Comparison of ENCODE assay signal across 35 cellular contexts in the genomic region with DNA sequence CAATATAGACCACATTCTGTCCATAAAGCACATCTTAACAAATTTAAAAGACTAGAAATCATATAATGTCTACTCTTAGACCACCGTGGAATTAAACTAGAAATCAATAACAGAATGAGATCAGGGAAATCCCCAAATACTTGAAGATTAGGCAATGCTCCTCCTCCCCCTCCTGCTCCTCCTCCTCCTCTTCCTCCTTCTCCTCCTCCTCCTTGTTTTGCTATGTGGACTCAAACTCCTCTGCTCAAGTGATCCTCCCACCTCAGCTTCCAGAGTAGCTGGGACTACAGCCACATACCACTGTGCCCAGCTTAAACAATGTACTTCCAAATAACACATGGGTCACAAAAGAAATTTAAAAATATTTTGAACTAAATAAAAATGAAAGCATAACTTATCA.
"Had no signal": no experiment of that assay in that cellular context is flagged by ENCODE, and none has a peak within 500 bp of the region (broad histone marks: within the 10 kb centered on the region; RNA-seq: fewer than 3 reads in every experiment).

No MANE protein-coding gene starts in this region.

- H3K36me3 ChIP-seq: MG63 had no signal

- H3K4me3 ChIP-seq: MG63 had no signal

- DNase-seq: Kasumi-1, MG63, MM.1S, MV-4-11, NCI-H1048, NCI-H1092, NCI-H1092 treated with DMSO at 0.1 percent for 48 hours, NCI-H1105, NCI-H1105 treated with DMSO at 0.1 percent for 48 hours, NCI-H1417, NCI-H1417 treated with DMSO at 0.1 percent for 48 hours, NCI-H1436, NCI-H1436 treated with DMSO at 0.1 percent for 48 hours, NCI-H146, NCI-H1694, NCI-H1694 treated with DMSO at 0.1 percent for 48 hours, NCI-H187, NCI-H187 treated with DMSO at 0.1 percent for 48 hours, NCI-H1930, NCI-H2029, NCI-H2029 treated with DMSO at 0.1 percent for 48 hours, NCI-H2081, NCI-H2081 treated with DMSO at 0.1 percent for 48 hours, NCI-H2107, NCI-H2171, NCI-H2171 treated with DMSO at 0.1 percent for 48 hours, NCI-H2227 treated with DMSO at 0.1 percent for 48 hours, NCI-H226, NCI-H345, NCI-H446, NCI-H446 treated with DMSO at 0.1 percent for 48 hours, NCI-H510A, NCI-H510A treated with DMSO at 0.1 percent for 48 hours, NCI-H524, NCI-H524 treated with DMSO at 0.1 percent for 48 hours had no signal
